Comparison of ENCODE assay signal across 19 cellular contexts in the genomic region with DNA sequence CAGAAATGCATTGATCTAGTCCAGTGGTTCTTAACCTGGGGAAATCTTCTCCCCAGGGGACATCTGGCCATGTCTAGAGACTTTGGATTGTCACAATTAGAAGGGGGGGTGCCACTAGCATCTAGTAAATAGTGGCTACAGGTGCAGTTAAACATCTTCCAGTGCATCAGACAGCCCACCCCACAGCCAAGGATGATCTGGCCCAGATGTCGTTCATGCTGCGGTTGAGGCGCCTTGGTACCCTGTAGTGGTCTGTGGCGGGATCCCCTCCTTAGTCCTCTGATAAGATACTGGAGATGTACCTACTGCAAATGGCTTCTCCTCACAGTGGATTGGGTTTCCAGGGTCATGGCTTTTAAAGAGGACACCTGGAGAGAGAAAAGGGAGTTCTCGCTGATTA.
"Had no signal": no experiment of that assay in that cellular context is flagged by ENCODE, and none has a peak within 500 bp of the region (broad histone marks: within the 10 kb centered on the region; RNA-seq: fewer than 3 reads in every experiment).

No MANE protein-coding gene starts in this region.

- H3K4me2 ChIP-seq: hepatocyte, smooth muscle cell had no signal

- H3K4me1 ChIP-seq: body of pancreas had no signal

- H3K27me3 Mint-ChIP-seq: activated CD4-positive, alpha-beta memory T cell treated with anti-CD3 and anti-CD28 coated beads for 36 hours had no signal

- ATAC-seq: body of pancreas, foreskin keratinocyte had no signal

- H3K9me3 ChIP-seq: body of pancreas, left lung, sigmoid colon, thyroid gland had no signal

- H3K27ac Mint-ChIP-seq: activated CD4-positive, alpha-beta memory T cell treated with anti-CD3 and anti-CD28 coated beads for 36 hours; mesothelial cell of epicardium; T-helper 1 cell treated with Interleukin-12 subunit alpha and Interleukin-12 subunit beta and Interleukin-4 antibody, amounts not matched to agents 30 μg/mL and 1 μg/mL, for 36 hours had no signal

- H3K27me3 ChIP-seq: body of pancreas, cardiac muscle cell, foreskin keratinocyte, hepatocyte, left lung, sigmoid colon, thyroid gland had no signal

- H3K9me3 Mint-ChIP-seq: activated CD4-positive, alpha-beta memory T cell treated with anti-CD3 and anti-CD28 coated beads for 36 hours; immature natural killer cell; mesothelial cell of epicardium; T-helper 1 cell treated with Interleukin-12 subunit alpha and Interleukin-12 subunit beta and Interleukin-4 antibody, amounts not matched to agents 30 μg/mL and 1 μg/mL, for 36 hours had no signal

- DNase-seq: activated CD4-positive, alpha-beta memory T cell treated with anti-CD3 and anti-CD28 coated beads for 36 hours; activated CD4-positive, alpha-beta T cell treated with anti-CD3 and anti-CD28 coated beads for 48 hours; anterior cingulate cortex; body of pancreas; foreskin keratinocyte; immature natural killer cell; left lung; retina; sigmoid colon; stimulated activated CD4-positive, alpha-beta T cell treated with anti-CD3 and anti-CD28 coated beads, Interleukin-15, amount 100 ng/mL, for 24 hours; stimulated activated naive CD4-positive, alpha-beta T cell; substantia nigra; thyroid gland had no signal

- H3K4me3 Mint-ChIP-seq: activated CD4-positive, alpha-beta memory T cell treated with anti-CD3 and anti-CD28 coated beads for 36 hours; immature natural killer cell; mesothelial cell of epicardium; T-helper 1 cell treated with Interleukin-12 subunit alpha and Interleukin-12 subunit beta and Interleukin-4 antibody, amounts not matched to agents 30 μg/mL and 1 μg/mL, for 36 hours had no signal

- H3K4me3 ChIP-seq: body of pancreas, cardiac muscle cell, hepatocyte, left lung, lung, sigmoid colon, smooth muscle cell, thyroid gland had no signal

- H3K27ac ChIP-seq: body of pancreas, cardiac muscle cell, foreskin keratinocyte, hepatocyte, sigmoid colon, thyroid gland had no signal

- H2AFZ ChIP-seq: hepatocyte had no signal
